Comparison of ENCODE assay signal across 25 cellular contexts in genomic region chr4:75980576-75980975, GRCh38. TPM values are rescaled to one million over a fixed set of nuclear protein-coding genes. Genes with fewer than 3 reads are reported as not detected.
"Had no signal": no experiment of that assay in that cellular context is flagged by ENCODE, and none has a peak within 500 bp of the region (broad histone marks: within the 10 kb centered on the region; RNA-seq: fewer than 3 reads in every experiment).

No MANE protein-coding gene starts in this region.

- DNase-seq: effector CD4-positive, alpha-beta T cell; endodermal cell; heart left ventricle; hippocampal formation; islet precursor cell; mucosa of descending colon; naive thymus-derived CD8-positive, alpha-beta T cell; nucleus accumbens; ovary; sigmoid colon; stimulated activated CD4-positive, alpha-beta T cell treated with anti-CD3 and anti-CD28 coated beads, Interleukin-12 subunit alpha, Interleukin-12 subunit beta, amount 100 ng/mL, for 4 hours; stimulated activated naive CD4-positive, alpha-beta T cell treated with Interleukin-2 at 50 U/mL for 16 hours; testis had no signal

- ATAC-seq: heart left ventricle; left lobe of liver; mucosa of descending colon; naive thymus-derived CD8-positive, alpha-beta T cell had no signal

- H3K36me3 ChIP-seq: ovary had no signal

- H3K27me3 Mint-ChIP-seq: naive thymus-derived CD8-positive, alpha-beta T cell had no signal

- H3K4me1 ChIP-seq: heart left ventricle, right atrium auricular region, testis, tibial nerve had no signal

- H3K27ac ChIP-seq: coronary artery, heart left ventricle, ovary, right atrium auricular region, sigmoid colon, skin epidermis, testis, tibial nerve had no signal

- H3K9me3 ChIP-seq: ovary, right atrium auricular region, sigmoid colon, testis, tibial nerve had no signal

- H3K4me3 ChIP-seq: coronary artery, heart left ventricle, mucosa of descending colon, ovary, right atrium auricular region, sigmoid colon, skin epidermis, testis, tibial nerve had no signal

- H3K27ac Mint-ChIP-seq: endodermal cell had no signal

- H3K4me3 Mint-ChIP-seq: endodermal cell; naive thymus-derived CD8-positive, alpha-beta T cell had no signal

- H3K27me3 ChIP-seq: heart left ventricle, ovary, right atrium auricular region, sigmoid colon, testis, tibial nerve had no signal

- H3K4me1 Mint-ChIP-seq: endodermal cell had no signal

RNA-seq across cellular contexts. Expression of gene CXCL9, which starts 26.7 kb away (rescaled TPM):
- total RNA-seq: chondrocyte; dermis microvascular lymphatic vessel endothelial cell; endodermal cell; fibroblast of lung; frontal cortex; glomerular endothelial cell; naive thymus-derived CD8-positive, alpha-beta T cell; sigmoid colon had no signal
- polyA plus RNA-seq: fibroblast of lung; naive thymus-derived CD8-positive, alpha-beta T cell; neural cell had no signal

RNA-seq across cellular contexts. Expression of gene CXCL10, which starts 42.7 kb away (rescaled TPM):
- total RNA-seq: chondrocyte; endodermal cell; frontal cortex; naive thymus-derived CD8-positive, alpha-beta T cell; sigmoid colon; testis had no signal
- polyA plus RNA-seq: naive thymus-derived CD8-positive, alpha-beta T cell; neural cell had no signal

RNA-seq across cellular contexts. Expression of gene CXCL11, which starts 55.3 kb away (rescaled TPM):
- total RNA-seq: chondrocyte; endodermal cell; fibroblast of lung; frontal cortex; left lobe of liver; lower leg skin; naive thymus-derived CD8-positive, alpha-beta T cell; right atrium auricular region; sigmoid colon; tibial nerve had no signal
- polyA plus RNA-seq: fibroblast of lung; naive thymus-derived CD8-positive, alpha-beta T cell had no signal
